In the genomic region with DNA sequence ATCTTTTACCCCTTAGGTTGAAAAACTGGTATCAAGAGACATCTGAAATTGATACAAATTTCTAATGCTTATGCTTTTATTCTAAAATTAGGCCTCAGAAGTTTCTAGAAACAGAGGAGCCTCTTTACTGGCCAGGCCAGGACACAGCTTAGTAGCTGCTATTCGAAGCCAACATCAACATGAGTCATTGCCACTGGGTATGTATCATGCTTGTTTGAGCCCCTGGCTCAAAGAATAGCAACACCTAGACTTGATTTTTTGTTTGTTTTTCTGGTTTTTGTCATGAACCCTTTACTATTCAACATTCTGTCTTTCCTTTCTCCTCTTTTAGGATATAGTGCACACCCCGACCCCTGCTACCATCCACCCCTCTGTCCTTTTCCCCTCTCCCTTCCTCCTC, we compare ENCODE assay signal across 15 cellular contexts.
DNase-seq lines count a peak whose midpoint lies in the region; TF ChIP-seq lines count a peak whose summit lies in the region.
"Had no signal": no experiment of that assay in that cellular context is flagged by ENCODE, and none has a peak within 500 bp of the region (broad histone marks: within the 10 kb centered on the region; RNA-seq: fewer than 3 reads in every experiment).

No MANE protein-coding gene starts in this region.

- H3K27me3 Mint-ChIP-seq in endodermal cell (ENCODE audit: insufficient read depth): no peaks in the 10 kb centered on the region

- H3K36me3 ChIP-seq in endodermal cell (ENCODE audit: control insufficient read depth, insufficient read depth, low read length): no peaks in the 10 kb centered on the region

- no peak for TF ChIP-seq CTCF in AG09309 (IDR thresholded peaks at IDR 0.05; ENCODE audit: control insufficient read depth, insufficient read depth, low read depth, low read length, missing control alignments)
- TF ChIP-seq CTCF in cardiac fibroblast (IDR thresholded peaks at IDR 0.05; ENCODE audit: low read depth, low read length): no peak
- no peak for TF ChIP-seq CTCF in endodermal cell (conservative IDR thresholded peaks at IDR 0.05)

- no peak overlapping the region for H3K27ac ChIP-seq in endodermal cell (ENCODE audit: low read depth, low read length)
- H3K27ac ChIP-seq: hepatocyte, parathyroid adenoma had no signal

- H3K27me3 ChIP-seq in endodermal cell (ENCODE audit: control insufficient read depth, insufficient read depth, low read length, poor library complexity, severe bottlenecking): no peaks in the 10 kb centered on the region
- H3K27me3 ChIP-seq: hepatocyte had no signal

- H3K27ac Mint-ChIP-seq in endodermal cell: no peak overlapping the region
- H3K27ac Mint-ChIP-seq: activated CD8-positive, alpha-beta memory T cell treated with anti-CD3 and anti-CD28 coated beads, Interleukin-2, amount 10 ng/mL, durations not matched to agents 7 days and 5 days; B cell; dendritic cell treated with granulocyte-macrophage colony-stimulating factor and Interleukin-4, amounts not matched to agents 40 ng/mL and 50 ng/mL, for 4 days had no signal

- peaks cover 15% of the 10 kb centered on the region for H3K4me1 Mint-ChIP-seq in endodermal cell

- H3K4me3 ChIP-seq in AG09309 (ENCODE audit: control insufficient read depth, low read depth, low read length) (no peak overlapping the region), cardiac fibroblast (replicated peaks in 1 of 2; ENCODE audit: low read depth in 2 of 2, low read length in 2 of 2) (no peak overlapping the region), endodermal cell (ENCODE audit: low read length) (no peak overlapping the region)
- H3K4me3 ChIP-seq: hepatocyte had no signal

- WGBS in endodermal cell (ENCODE audit: insufficient coverage in 1 of 2, insufficient read length in 1 of 2), 2 experiments: 86 to 100% methylated on average over 2 of the region's 2 CpGs

- H3K9me3 ChIP-seq in endodermal cell (ENCODE audit: control insufficient read depth, low read length): no peaks in the 10 kb centered on the region

- H3K4me1 ChIP-seq in endodermal cell (ENCODE audit: control insufficient read depth, insufficient read depth, low read length): peaks cover 7% of the 10 kb centered on the region
- H3K4me1 ChIP-seq: parathyroid adenoma had no signal

- H3K4me3 Mint-ChIP-seq in endodermal cell: no peak overlapping the region
- H3K4me3 Mint-ChIP-seq: activated CD8-positive, alpha-beta memory T cell treated with anti-CD3 and anti-CD28 coated beads, Interleukin-2, amount 10 ng/mL, durations not matched to agents 7 days and 5 days; B cell; dendritic cell treated with granulocyte-macrophage colony-stimulating factor and Interleukin-4, amounts not matched to agents 40 ng/mL and 50 ng/mL, for 4 days had no signal

- no peak overlapping the region for H3K9ac ChIP-seq in endodermal cell (ENCODE audit: extremely low read depth, low read length, poor library complexity, severe bottlenecking)
- H3K9ac ChIP-seq: parathyroid adenoma had no signal

- no peaks in the 10 kb centered on the region for H3K9me3 Mint-ChIP-seq in endodermal cell
- H3K9me3 Mint-ChIP-seq: dendritic cell treated with granulocyte-macrophage colony-stimulating factor and Interleukin-4, amounts not matched to agents 40 ng/mL and 50 ng/mL, for 4 days had no signal

- H3K36me3 Mint-ChIP-seq in endodermal cell (ENCODE audit: low read depth): no peaks in the 10 kb centered on the region
- H3K36me3 Mint-ChIP-seq: activated CD8-positive, alpha-beta memory T cell treated with anti-CD3 and anti-CD28 coated beads, Interleukin-2, amount 10 ng/mL, durations not matched to agents 7 days and 5 days had no signal

- DNase-seq in AG09309 (ENCODE audit: low read depth) (peak; percentile 8), M059J (ENCODE audit: low read depth) (peak; percentile 80), cardiac fibroblast (ENCODE audit: low read depth in 2 of 2) (peak; percentile 46 to 87), kidney glomerular epithelial cell (lab: John Stamatoyannopoulos, UW) (peak; percentile 59), NCI-H1417 (lab: John Stamatoyannopoulos, UW) (no peak), NCI-H187 treated with DMSO at 0.1 percent for 48 hours (lab: John Stamatoyannopoulos, UW) (no peak), endodermal cell (no peak), SHP77 treated with DMSO at 0.1 percent for 48 hours (lab: John Stamatoyannopoulos, UW) (no peak)
- DNase-seq: activated CD8-positive, alpha-beta memory T cell treated with anti-CD3 and anti-CD28 coated beads, Interleukin-2, amount 10 ng/mL, durations not matched to agents 7 days and 5 days; activated naive CD4-positive, alpha-beta T cell treated with anti-CD3 and anti-CD28 coated beads, Interleukin-2, amount 50 U/mL, for 16 hours; mesendoderm had no signal

Comparison
In these comparisons a context has a peak if more than half of its experiments do, and no peak if none do; other contexts are left out.
1. DNase-seq: peak in AG09309 (single experiment), M059J (single experiment), cardiac fibroblast (2 of 2) and kidney glomerular epithelial cell (single experiment); none in NCI-H1417 (0 of 3), NCI-H187 treated with DMSO at 0.1 percent for 48 hours (single experiment), endodermal cell (single experiment) and SHP77 treated with DMSO at 0.1 percent for 48 hours (single experiment).